Comparison of ENCODE assay signal across 28 cellular contexts in the genomic region with DNA sequence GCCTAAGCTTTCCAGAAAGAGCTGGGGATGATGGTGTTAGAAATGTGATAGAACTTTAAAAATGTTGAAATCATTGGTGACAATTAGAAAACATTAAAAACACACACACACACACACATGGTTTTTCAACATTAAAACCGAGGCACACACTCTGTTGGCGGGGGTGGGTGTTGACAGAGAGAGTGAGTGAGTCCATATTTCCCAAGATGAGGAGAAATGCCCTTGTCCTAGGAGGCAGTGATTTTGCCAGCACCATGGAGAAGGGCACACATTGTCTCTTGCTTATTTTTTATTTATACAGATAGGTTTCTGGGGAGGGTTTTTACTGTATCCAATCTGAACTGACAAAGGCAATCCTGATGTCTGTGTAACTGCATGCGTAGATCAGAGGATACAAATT.
DNase-seq lines count a peak whose midpoint lies in the region; ATAC-seq and TF ChIP-seq lines count a peak whose summit lies in the region.
"Had no signal": no experiment of that assay in that cellular context is flagged by ENCODE, and none has a peak within 500 bp of the region (broad histone marks: within the 10 kb centered on the region; RNA-seq: fewer than 3 reads in every experiment).

No MANE protein-coding gene starts in this region.

- no peaks in the 10 kb centered on the region for H3K27me3 Mint-ChIP-seq in activated CD4-positive, alpha-beta T cell treated with anti-CD3 and anti-CD28 coated beads, Interleukin-2, amount 10 ng/mL, durations not matched to agents 24 days and 14 days
- no peaks in the 10 kb centered on the region for H3K27me3 Mint-ChIP-seq in CD4-positive, CD25-positive, alpha-beta regulatory T cell
- no peaks in the 10 kb centered on the region for H3K27me3 Mint-ChIP-seq in natural killer cell (ENCODE audit: low read depth in 2 of 2)
- no peaks in the 10 kb centered on the region for H3K27me3 Mint-ChIP-seq in chondrocyte (ENCODE audit: low read depth)

- peaks cover 50% of the 10 kb centered on the region for H3K36me3 Mint-ChIP-seq in activated CD4-positive, alpha-beta T cell treated with anti-CD3 and anti-CD28 coated beads, Interleukin-2, amount 10 ng/mL, durations not matched to agents 24 days and 14 days (ENCODE audit: low read depth)
- H3K36me3 Mint-ChIP-seq in CD4-positive, CD25-positive, alpha-beta regulatory T cell: peaks cover 23% of the 10 kb centered on the region
- H3K36me3 Mint-ChIP-seq in natural killer cell (no peaks in the 10 kb centered on the region), chondrocyte (ENCODE audit: low read depth) (peaks cover 2% of the 10 kb centered on the region)

- intact Hi-C loops in activated CD4-positive, alpha-beta T cell treated with anti-CD3 and anti-CD28 coated beads, Interleukin-2, amount 10 ng/mL, durations not matched to agents 24 days and 14 days (cut with micrococcal nuclease): no loop called here
- intact Hi-C loops in natural killer cell (cut with micrococcal nuclease): no loop called here

- H3K27ac Mint-ChIP-seq in activated CD4-positive, alpha-beta T cell treated with anti-CD3 and anti-CD28 coated beads, Interleukin-2, amount 10 ng/mL, durations not matched to agents 24 days and 14 days: peak overlapping the region; percentile 31
- peak overlapping the region in 2 of 3 donors; percentile 11 to 44 for H3K27ac Mint-ChIP-seq in CD4-positive, CD25-positive, alpha-beta regulatory T cell
- H3K27ac Mint-ChIP-seq in natural killer cell: peak overlapping the region; percentile 10 to 74
- no peak overlapping the region for H3K27ac Mint-ChIP-seq in chondrocyte (ENCODE audit: unreplicated experiment)

- peaks cover 5% of the 10 kb centered on the region for H3K36me3 ChIP-seq in CD4-positive, CD25-positive, alpha-beta regulatory T cell (ENCODE audit: control insufficient read depth, insufficient read depth, low read length)
- H3K36me3 ChIP-seq: BE2C, stomach, tibial artery had no signal

- H3K27ac ChIP-seq in CD4-positive, CD25-positive, alpha-beta regulatory T cell (ENCODE audit: insufficient read depth, low read length, poor library complexity, severe bottlenecking): no peak overlapping the region
- H3K27ac ChIP-seq: body of pancreas, hepatocyte, HL-60, stomach, tibial artery, VCaP had no signal

- peaks cover 32% of the 10 kb centered on the region for H3K4me1 Mint-ChIP-seq in activated CD4-positive, alpha-beta T cell treated with anti-CD3 and anti-CD28 coated beads, Interleukin-2, amount 10 ng/mL, durations not matched to agents 24 days and 14 days
- H3K4me1 Mint-ChIP-seq in CD4-positive, CD25-positive, alpha-beta regulatory T cell: peaks cover 16 to 25% (median 23%) of the 10 kb centered on the region in 4 donors
- peaks cover 41 to 53% of the 10 kb centered on the region in 2 donors for H3K4me1 Mint-ChIP-seq in natural killer cell
- no peaks in the 10 kb centered on the region for H3K4me1 Mint-ChIP-seq in chondrocyte (ENCODE audit: low read depth)
- H3K4me1 Mint-ChIP-seq: neural crest cell had no signal

- no peak for DNase-seq in activated CD4-positive, alpha-beta T cell treated with anti-CD3 and anti-CD28 coated beads, Interleukin-2, amount 10 ng/mL, durations not matched to agents 24 days and 14 days
- DNase-seq in activated CD4-positive, alpha-beta T cell treated with anti-CD3 and anti-CD28 coated beads for 4 hours: no peak
- DNase-seq in CD4-positive, CD25-positive, alpha-beta regulatory T cell: no peak
- DNase-seq in natural killer cell: no peak
- DNase-seq in NCI-H2196 (lab: John Stamatoyannopoulos, UW; ENCODE audit: unreplicated experiment): no peak
- DNase-seq in chondrocyte (ENCODE audit: low spot score): no peak
- DNase-seq in DMS53 treated with DMSO at 0.1 percent for 48 hours (lab: John Stamatoyannopoulos, UW; ENCODE audit: unreplicated experiment): no peak
- DNase-seq: 8988T; activated CD4-positive, alpha-beta T cell treated with anti-CD3 and anti-CD28 coated beads, Interleukin-2, amount 50 U/mL, for 4 hours; activated effector memory CD4-positive, alpha-beta T cell treated with anti-CD3 and anti-CD28 coated beads, Interleukin-2, amount 50 U/mL, for 16 hours; BE2C; body of pancreas; effector CD8-positive, alpha-beta T cell; midbrain; NCI-H1092; NCI-H187 treated with DMSO at 0.1 percent for 48 hours; NCI-H526 treated with DMSO at 0.1 percent for 48 hours; posterior cingulate gyrus; stimulated activated CD4-positive, alpha-beta T cell treated with anti-CD3 and anti-CD28 coated beads, Interleukin-4, amount 100 ng/mL, for 4 hours; stomach; tibial artery had no signal

- no peak overlapping the region for H3K4me3 ChIP-seq in CD4-positive, CD25-positive, alpha-beta regulatory T cell (ENCODE audit: low read depth, low read length)
- H3K4me3 ChIP-seq: body of pancreas, hepatocyte, stomach, tibial artery had no signal

- peaks cover 2% of the 10 kb centered on the region for H3K9me3 Mint-ChIP-seq in activated CD4-positive, alpha-beta T cell treated with anti-CD3 and anti-CD28 coated beads, Interleukin-2, amount 10 ng/mL, durations not matched to agents 24 days and 14 days
- peaks cover 0 to 2% (median 0%) of the 10 kb centered on the region in 7 donors for H3K9me3 Mint-ChIP-seq in CD4-positive, CD25-positive, alpha-beta regulatory T cell
- H3K9me3 Mint-ChIP-seq in natural killer cell: no peaks in the 10 kb centered on the region
- H3K9me3 Mint-ChIP-seq in chondrocyte (ENCODE audit: low read depth): peaks cover 4% of the 10 kb centered on the region
- H3K9me3 Mint-ChIP-seq: neural crest cell had no signal

- no peaks in the 10 kb centered on the region for H3K9me3 ChIP-seq in CD4-positive, CD25-positive, alpha-beta regulatory T cell (ENCODE audit: control insufficient read depth in 2 of 2, low read length in 2 of 2)
- H3K9me3 ChIP-seq: BE2C, body of pancreas, tibial artery had no signal

- no peak overlapping the region for H3K4me3 Mint-ChIP-seq in activated CD4-positive, alpha-beta T cell treated with anti-CD3 and anti-CD28 coated beads, Interleukin-2, amount 10 ng/mL, durations not matched to agents 24 days and 14 days
- no peak overlapping the region for H3K4me3 Mint-ChIP-seq in CD4-positive, CD25-positive, alpha-beta regulatory T cell
- no peak overlapping the region for H3K4me3 Mint-ChIP-seq in natural killer cell
- H3K4me3 Mint-ChIP-seq in chondrocyte (ENCODE audit: unreplicated experiment): no peak overlapping the region
- H3K4me3 Mint-ChIP-seq: neural crest cell had no signal

- no peak for ATAC-seq in CD4-positive, CD25-positive, alpha-beta regulatory T cell (ENCODE audit: low read depth in 2 of 2)
- ATAC-seq in SK-N-SH treated with all-trans-retinoic acid at 6 μM for 48 hours: peak; percentile 40; the same call in 2 of the 3 replicates
- no peak for ATAC-seq in natural killer cell
- ATAC-seq: body of pancreas, HCT116, sciatic nerve had no signal

- H3K27me3 ChIP-seq in CD4-positive, CD25-positive, alpha-beta regulatory T cell (ENCODE audit: control insufficient read depth, insufficient read depth, low read length): no peaks in the 10 kb centered on the region
- H3K27me3 ChIP-seq: BE2C, body of pancreas, hepatocyte, stomach, tibial artery had no signal

- TF ChIP-seq CTCF in natural killer cell (IDR thresholded peaks at IDR 0.05) (no peak), chondrocyte (IDR thresholded peaks at IDR 0.05) (no peak)

- no peaks in the 10 kb centered on the region for H3K4me1 ChIP-seq in CD4-positive, CD25-positive, alpha-beta regulatory T cell (ENCODE audit: control insufficient read depth, insufficient read depth, low read length, poor library complexity, severe bottlenecking)
- H3K4me1 ChIP-seq: BE2C, body of pancreas, stomach, tibial artery had no signal

TF ChIP-seq in SK-N-SH treated with all-trans-retinoic acid at 6 μM for 48 hours, 23 proteins besides CTCF, POLR2A, EP300 and RAD21:
- no peak for TF ChIP-seq ZFP3 (CRISPR knock-in tag; IDR thresholded peaks at IDR 0.05)
- no peak for TF ChIP-seq TCF4 (CRISPR knock-in tag; IDR thresholded peaks at IDR 0.05; ENCODE audit: borderline replicate concordance)
- no peak for TF ChIP-seq ZFP30 (CRISPR knock-in tag; IDR thresholded peaks at IDR 0.05)
- TF ChIP-seq, protein P1, sequence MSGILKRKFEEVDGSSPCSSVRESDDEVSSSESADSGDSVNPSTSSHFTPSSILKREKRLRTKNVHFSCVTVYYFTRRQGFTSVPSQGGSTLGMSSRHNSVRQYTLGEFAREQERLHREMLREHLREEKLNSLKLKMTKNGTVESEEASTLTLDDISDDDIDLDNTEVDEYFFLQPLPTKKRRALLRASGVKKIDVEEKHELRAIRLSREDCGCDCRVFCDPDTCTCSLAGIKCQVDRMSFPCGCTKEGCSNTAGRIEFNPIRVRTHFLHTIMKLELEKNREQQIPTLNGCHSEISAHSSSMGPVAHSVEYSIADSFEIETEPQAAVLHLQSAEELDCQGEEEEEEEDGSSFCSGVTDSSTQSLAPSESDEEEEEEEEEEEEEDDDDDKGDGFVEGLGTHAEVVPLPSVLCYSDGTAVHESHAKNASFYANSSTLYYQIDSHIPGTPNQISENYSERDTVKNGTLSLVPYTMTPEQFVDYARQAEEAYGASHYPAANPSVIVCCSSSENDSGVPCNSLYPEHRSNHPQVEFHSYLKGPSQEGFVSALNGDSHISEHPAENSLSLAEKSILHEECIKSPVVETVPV (CRISPR knock-in tag; IDR thresholded peaks at IDR 0.05): no peak
- no peak for TF ChIP-seq PPARA (CRISPR knock-in tag; IDR thresholded peaks at IDR 0.05; ENCODE audit: borderline replicate concordance)
- no peak for TF ChIP-seq SNAI2 (CRISPR knock-in tag; IDR thresholded peaks at IDR 0.05)
- TF ChIP-seq OSR1 (CRISPR knock-in tag; IDR thresholded peaks at IDR 0.05): no peak
